In the genomic region with DNA sequence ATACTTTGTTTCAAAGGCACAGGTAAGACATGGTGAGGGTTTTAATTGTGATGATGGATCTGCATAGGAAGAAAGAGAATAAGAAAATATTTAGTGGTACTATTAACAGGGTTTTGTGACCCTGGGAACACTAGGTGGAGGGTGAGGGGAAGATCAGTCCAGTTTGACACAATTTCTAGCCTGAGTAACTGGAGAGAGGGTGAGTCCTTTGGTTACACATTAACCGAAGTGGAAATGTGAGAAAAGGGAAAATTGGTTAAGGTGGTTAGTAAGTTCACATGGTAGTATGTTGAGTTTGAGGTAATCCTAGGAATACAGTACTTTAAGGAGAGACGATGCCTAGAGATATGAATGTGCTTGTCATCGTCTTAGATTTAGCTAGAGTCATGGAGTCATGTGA, we compare ENCODE assay signal across 22 cellular contexts. TPM values are rescaled to one million over a fixed set of nuclear protein-coding genes. Genes with fewer than 3 reads are reported as not detected.
DNase-seq lines count a peak whose midpoint lies in the region; ATAC-seq, FAIRE-seq and TF ChIP-seq lines count a peak whose summit lies in the region.
"Had no signal": no experiment of that assay in that cellular context is flagged by ENCODE, and none has a peak within 500 bp of the region (broad histone marks: within the 10 kb centered on the region; RNA-seq: fewer than 3 reads in every experiment).

No MANE protein-coding gene starts in this region.

- in situ Hi-C loops in Caki2 (cut with HindIII; ENCODE audit: low pct_unique_long_range_greater_than_20kb, low sequenced_read_pairs): no loop called here

- H3K4me3 ChIP-seq in hepatocyte (no peak overlapping the region), kidney (ENCODE audit: low read length in 2 of 2) (no peak overlapping the region)
- H3K4me3 ChIP-seq: A549, BLaER1 had no signal

- no peak overlapping the region for H3K4me3 Mint-ChIP-seq in activated CD4-positive, alpha-beta T cell treated with anti-CD3 and anti-CD28 coated beads for 36 hours
- H3K4me3 Mint-ChIP-seq: CD14-positive monocyte; CD4-positive, alpha-beta memory T cell; H9; IgD-negative memory B cell had no signal

- H3K27ac ChIP-seq in hepatocyte (no peak overlapping the region), kidney (ENCODE audit: low read depth in 2 of 2, low read length in 2 of 2) (no peak overlapping the region)
- H3K27ac ChIP-seq: 22Rv1, A549, BLaER1, HL-60 had no signal

- ATAC-seq in left lobe of liver: peak; percentile 62
- ATAC-seq in activated CD4-positive, alpha-beta T cell treated with anti-CD3 and anti-CD28 coated beads for 36 hours: no peak
- ATAC-seq: A549 had no signal

- H3K27me3 Mint-ChIP-seq in activated CD4-positive, alpha-beta T cell treated with anti-CD3 and anti-CD28 coated beads for 36 hours: peaks cover 28% of the 10 kb centered on the region
- H3K27me3 Mint-ChIP-seq: IgD-negative memory B cell had no signal

- no peaks in the 10 kb centered on the region for H3K79me2 ChIP-seq in hepatocyte

- H4K20me1 ChIP-seq in hepatocyte (ENCODE audit: insufficient read depth, poor library complexity, severe bottlenecking): no peaks in the 10 kb centered on the region
- H4K20me1 ChIP-seq: BLaER1 had no signal

- DNase-seq in Caki2 (ENCODE audit: low read depth) (peak; percentile 46), HuH-7 (ENCODE audit: low spot score) (peak; percentile 5), hepatocyte (ENCODE audit: low spot score) (peak; percentile 11), left lobe of liver (ENCODE audit: low spot score) (no peak), NCI-H524 treated with DMSO at 0.1 percent for 48 hours (lab: John Stamatoyannopoulos, UW) (no peak), kidney (no peak)
- DNase-seq in activated CD4-positive, alpha-beta T cell treated with anti-CD3 and anti-CD28 coated beads for 36 hours: no peak
- no peak for DNase-seq in stimulated activated CD4-positive, alpha-beta T cell treated with anti-CD3 and anti-CD28 coated beads, Interleukin-4, amount 100 ng/mL, for 4 hours
- DNase-seq: AML-193; CD4-positive, alpha-beta memory T cell; DMS79 treated with DMSO at 0.1 percent for 48 hours; GF-D8; H9; KBM-7 had no signal

- no peak overlapping the region for H3K4me2 ChIP-seq in hepatocyte
- H3K4me2 ChIP-seq: A549, BLaER1 had no signal

- H3K4me1 ChIP-seq in hepatocyte (ENCODE audit: insufficient read depth) (no peaks in the 10 kb centered on the region), kidney (ENCODE audit: control insufficient read depth in 1 of 2, insufficient read depth in 1 of 2, low read depth in 1 of 2, low read length in 2 of 2) (no peaks in the 10 kb centered on the region)
- H3K4me1 ChIP-seq: A549, BLaER1 had no signal

- no peaks in the 10 kb centered on the region for H3K9me2 ChIP-seq in hepatocyte (replicated peaks; ENCODE audit: insufficient read depth)

- no peak for TF ChIP-seq CTCF in hepatocyte (IDR thresholded peaks at IDR 0.05; ENCODE audit: poor library complexity)
- TF ChIP-seq CTCF in kidney (IDR thresholded peaks at IDR 0.05; ENCODE audit: borderline replicate concordance, extremely low read depth, insufficient read depth): no peak

- H3K9me3 Mint-ChIP-seq in activated CD4-positive, alpha-beta T cell treated with anti-CD3 and anti-CD28 coated beads for 36 hours (ENCODE audit: low read depth): no peaks in the 10 kb centered on the region
- H3K9me3 Mint-ChIP-seq: H9, IgD-negative memory B cell had no signal

- H3K36me3 ChIP-seq in hepatocyte (replicated peaks; ENCODE audit: insufficient read depth, low read depth): no peaks in the 10 kb centered on the region
- H3K36me3 ChIP-seq in kidney (ENCODE audit: control insufficient read depth in 1 of 2, insufficient read depth in 2 of 2, low read length in 2 of 2): no peaks in the 10 kb centered on the region
- H3K36me3 ChIP-seq: BLaER1 had no signal

- no peak for FAIRE-seq in kidney (lab: Jason Lieb, UNC)
- FAIRE-seq: A549, D721Med, H1 had no signal

- H3K36me3 Mint-ChIP-seq in activated CD4-positive, alpha-beta T cell treated with anti-CD3 and anti-CD28 coated beads for 36 hours (ENCODE audit: low read depth): no peaks in the 10 kb centered on the region
- H3K36me3 Mint-ChIP-seq: CD14-positive monocyte; CD4-positive, alpha-beta memory T cell; IgD-negative memory B cell had no signal

- CTCF ChIA-PET in activated CD4-positive, alpha-beta T cell treated with anti-CD3 and anti-CD28 coated beads for 36 hours (lab: Charles Lee): interaction anchor here (0.5 to 0.9 kb wide), 2 partner anchors 21 to 1310 kb away, joined by 3 read pairs; no protein-coding TSS in a partner anchor

- no peaks in the 10 kb centered on the region for H3K4me1 Mint-ChIP-seq in activated CD4-positive, alpha-beta T cell treated with anti-CD3 and anti-CD28 coated beads for 36 hours
- H3K4me1 Mint-ChIP-seq: CD14-positive monocyte; CD4-positive, alpha-beta memory T cell had no signal

- H2AFZ ChIP-seq in hepatocyte: no peak overlapping the region

- H3K9me3 ChIP-seq in hepatocyte (ENCODE audit: low read depth) (no peaks in the 10 kb centered on the region), kidney (ENCODE audit: control insufficient read depth in 1 of 2, low read length in 2 of 2) (no peaks in the 10 kb centered on the region)
- H3K9me3 ChIP-seq: A549, BLaER1 had no signal

- 75% methylated on average over 3 of the region's 3 CpGs for WGBS in hepatocyte (ENCODE audit: low lambda C conversion rate, missing lambda C conversion rate)

- H3K9ac ChIP-seq in kidney (ENCODE audit: low read length in 2 of 2): no peak overlapping the region
- H3K9ac ChIP-seq: BLaER1 had no signal

- H3K27ac Mint-ChIP-seq in activated CD4-positive, alpha-beta T cell treated with anti-CD3 and anti-CD28 coated beads for 36 hours: no peak overlapping the region
- H3K27ac Mint-ChIP-seq: CD14-positive monocyte; CD4-positive, alpha-beta memory T cell; H9; IgD-negative memory B cell had no signal

- intact Hi-C loops in activated CD4-positive, alpha-beta T cell treated with anti-CD3 and anti-CD28 coated beads for 36 hours (cut with DNase I, micrococcal nuclease): no loop called here
- intact Hi-C loops in kidney (cut with DNase I): no loop called here

- POLR2A ChIA-PET in activated CD4-positive, alpha-beta T cell treated with anti-CD3 and anti-CD28 coated beads for 36 hours (lab: Charles Lee): no interaction called here

- no peaks in the 10 kb centered on the region for H3K27me3 ChIP-seq in hepatocyte
- H3K27me3 ChIP-seq: BLaER1 had no signal

RNA-seq across cellular contexts. Expression of a gene that starts 54.8 kb away (rescaled TPM):
- total RNA-seq in Caki2 (2014; rRNA removed; shearing (Covaris generic); ENCODE audit: low replicate concordance): 0.61 TPM in 1 of 2 replicates, not detected in the other
- total RNA-seq in hepatocyte (0.08 and 0.13 TPM in 2 replicates), left lobe of liver (not detected), kidney (not detected)
- polyA plus RNA-seq in hepatocyte (not detected in 2 replicates), kidney (ENCODE audit: insufficient read depth, low read depth, low replicate concordance) (not detected)
- total RNA-seq in activated CD4-positive, alpha-beta T cell treated with anti-CD3 and anti-CD28 coated beads for 36 hours: not detected
- total RNA-seq: CD4-positive, alpha-beta memory T cell had no signal
- polyA plus RNA-seq: A549; CD14-positive monocyte; CD4-positive, alpha-beta memory T cell; IgD-negative memory B cell had no signal

Comparison
In these comparisons a context has a peak if more than half of its experiments do, and no peak if none do; other contexts are left out.
1. DNase-seq: peak in Caki2 (single experiment), HuH-7 (single experiment) and hepatocyte (single experiment); none in left lobe of liver (single experiment), NCI-H524 treated with DMSO at 0.1 percent for 48 hours (single experiment), activated CD4-positive, alpha-beta T cell treated with anti-CD3 and anti-CD28 coated beads for 36 hours (single experiment), stimulated activated CD4-positive, alpha-beta T cell treated with anti-CD3 and anti-CD28 coated beads, Interleukin-4, amount 100 ng/mL, for 4 hours (0 of 2) and kidney (single experiment).